In genomic region chr1:176880954-176881595, GRCh38 we compare ENCODE assay signal across 8 cellular contexts.
A peak's percentile ranks its signal among the peaks of the same experiment; 100 is the strongest.
DNase-seq lines count a peak whose midpoint lies in the region; ATAC-seq and TF ChIP-seq lines count a peak whose summit lies in the region.

No MANE protein-coding gene starts in this region.

- H3K4me1 ChIP-seq in left lung, result no peaks in the 10 kb centered on the region

- H3K27me3 ChIP-seq in left lung, result no peaks in the 10 kb centered on the region

- H3K9me3 ChIP-seq in SK-N-MC (ENCODE audit: low read depth, low read length) (no peaks in the 10 kb centered on the region), left lung (no peaks in the 10 kb centered on the region)

- DNase-seq in COLO668 (lab: John Stamatoyannopoulos, UW; ENCODE audit: unreplicated experiment), result peak; percentile 86
- DNase-seq in M059J (ENCODE audit: low read depth), result peak; percentile 64
- peak; percentile 51 for DNase-seq in SK-N-MC (ENCODE audit: low read depth, low spot score)
- peak; percentile 62 for DNase-seq in cerebellum (ENCODE audit: low spot score)
- peak in 1 of 2 donors; percentile 56 for DNase-seq in left lung
- peak; percentile 28 for DNase-seq in stimulated activated CD8-positive, alpha-beta memory T cell treated with anti-CD3 and anti-CD28 coated beads, Interleukin-15, amount 100 ng/mL, for 24 hours (ENCODE audit: low read depth)

- H3K27ac ChIP-seq in SK-N-MC, result no peak overlapping the region
- no peak overlapping the region for H3K27ac ChIP-seq in left lung

- H3K36me3 ChIP-seq in SK-N-MC (ENCODE audit: insufficient read depth, low read length) (no peaks in the 10 kb centered on the region), left lung (no peaks in the 10 kb centered on the region)

- intact Hi-C loops in left lung (cut with DNase I), result no loop called here

- H3K9ac ChIP-seq in SK-N-MC (ENCODE audit: insufficient read length), result no peak overlapping the region

- H3K4me3 ChIP-seq in SK-N-MC (no peak overlapping the region), left lung (no peak overlapping the region)

- peak; percentile 77 to 82 for TF ChIP-seq CTCF in left lung (IDR thresholded peaks at IDR 0.05)

- ATAC-seq in GM19372 (IDR thresholded peaks at IDR 0.05; ENCODE audit: low read depth, unreplicated experiment), result peak; percentile 64
- peak; percentile 93 for ATAC-seq in left lung
- ATAC-seq in HG02571 (IDR thresholded peaks at IDR 0.05; ENCODE audit: unreplicated experiment), result no peak
